8 cellular contexts compared by ENCODE assay signal in genomic region chr6:118551063-118551672, GRCh38. TPM values are rescaled to one million over a fixed set of nuclear protein-coding genes. Genes with fewer than 3 reads are reported as not detected.
A peak's percentile ranks its signal among the peaks of the same experiment; 100 is the strongest.
DNase-seq lines count a peak whose midpoint lies in the region; ATAC-seq lines count a peak whose summit lies in the region.

No MANE protein-coding gene starts in this region.

- no peaks in the 10 kb centered on the region for H3K9me3 ChIP-seq in GM23248 (ENCODE audit: low read depth)
- H3K9me3 ChIP-seq in SJCRH30 (replicated peaks), result no peaks in the 10 kb centered on the region

- H3K4me3 ChIP-seq in GM23248 (peak overlapping the region; percentile 49), SJCRH30 (no peak overlapping the region)

- H3K36me3 ChIP-seq in GM23248 (ENCODE audit: low read depth) (no peaks in the 10 kb centered on the region), SJCRH30 (no peaks in the 10 kb centered on the region)

- peak overlapping the region; percentile 75 for H3K4me2 ChIP-seq in GM23248 (ENCODE audit: unreplicated experiment)

- H3K9ac ChIP-seq in GM23248, result peak overlapping the region; percentile 61

- no peak overlapping the region for H2AFZ ChIP-seq in GM23248

- H3K36me3 Mint-ChIP-seq in activated T-cell treated with anti-CD3 and anti-CD28 coated beads, Interleukin-2, amount 50 U/mL, for 72 hours (ENCODE audit: insufficient read depth in 2 of 2), result peaks cover 0 to 1% of the 10 kb centered on the region in 2 donors
- peaks cover 0 to 15% of the 10 kb centered on the region in 2 donors for H3K36me3 Mint-ChIP-seq in naive B cell

- no peaks in the 10 kb centered on the region for H3K9me2 ChIP-seq in GM23248 (ENCODE audit: insufficient read depth)

- H3K27ac ChIP-seq in GM23248, result peak overlapping the region; percentile 75
- peak overlapping the region; percentile 4; the same call in 1 of the 2 replicates for H3K27ac ChIP-seq in SJCRH30

- DNase-seq in activated T-cell treated with anti-CD3 and anti-CD28 coated beads, Interleukin-2, amount 50 U/mL, for 72 hours, result peak; percentile 6 to 15
- DNase-seq in activated T-cell treated with anti-CD3 and anti-CD28 coated beads, Interleukin-2, amount 50 U/mL, for 1 hour, result no peak
- DNase-seq in GM23248 (peak; percentile 86), LHCN-M2 (ENCODE audit: low read depth) (peak; percentile 68), SJCRH30 (peak; percentile 24 to 72), epidermal melanocyte (ENCODE audit: insufficient read length, low spot score) (peak; percentile 35), naive B cell (peak; percentile 5), UCSD-AML1 (lab: John Stamatoyannopoulos, UW; ENCODE audit: unreplicated experiment) (no peak)

- peaks cover 74% of the 10 kb centered on the region for H3K79me2 ChIP-seq in GM23248 (ENCODE audit: insufficient read depth)

- H4K20me1 ChIP-seq in GM23248 (ENCODE audit: insufficient read depth), result no peaks in the 10 kb centered on the region

- no peaks in the 10 kb centered on the region for H3K27me3 Mint-ChIP-seq in activated T-cell treated with anti-CD3 and anti-CD28 coated beads, Interleukin-2, amount 50 U/mL, for 72 hours (ENCODE audit: low read depth)
- no peaks in the 10 kb centered on the region for H3K27me3 Mint-ChIP-seq in naive B cell

- H3K4me3 Mint-ChIP-seq in activated T-cell treated with anti-CD3 and anti-CD28 coated beads, Interleukin-2, amount 50 U/mL, for 72 hours, result no peak overlapping the region
- no peak overlapping the region for H3K4me3 Mint-ChIP-seq in naive B cell

- H3F3A ChIP-seq in GM23248 (ENCODE audit: insufficient read depth), result peaks cover 30% of the 10 kb centered on the region

- H3K4me1 ChIP-seq in GM23248 (ENCODE audit: insufficient read depth), result peaks cover 51% of the 10 kb centered on the region
- H3K4me1 ChIP-seq in SJCRH30, result peaks cover 9% of the 10 kb centered on the region; the same call in 1 of the 2 replicates

- 2% methylated on average over 2 of the region's 2 CpGs for WGBS in GM23248 (ENCODE audit: low coverage in 1 of 2, low lambda C conversion rate in 2 of 2, missing lambda C conversion rate in 2 of 2), 2 experiments

- ATAC-seq in activated T-cell treated with anti-CD3 and anti-CD28 coated beads, Interleukin-2, amount 50 U/mL, for 72 hours (replicated peaks in 1 of 2), result peak; percentile 68 to 72
- ATAC-seq in naive B cell (ENCODE audit: low read depth in 2 of 2), result peak; percentile 56 to 62

- H3K27me3 ChIP-seq in GM23248 (replicated peaks; ENCODE audit: insufficient read depth) (no peaks in the 10 kb centered on the region), SJCRH30 (no peaks in the 10 kb centered on the region)

- H3K9me3 Mint-ChIP-seq in activated T-cell treated with anti-CD3 and anti-CD28 coated beads, Interleukin-2, amount 50 U/mL, for 72 hours, result no peaks in the 10 kb centered on the region
- H3K9me3 Mint-ChIP-seq in naive B cell, result no peaks in the 10 kb centered on the region

- peak overlapping the region; percentile 72 for H3K27ac Mint-ChIP-seq in activated T-cell treated with anti-CD3 and anti-CD28 coated beads, Interleukin-2, amount 50 U/mL, for 72 hours
- peak overlapping the region in 1 of 6 donors; percentile 8 for H3K27ac Mint-ChIP-seq in naive B cell

- in situ Hi-C loops in GM23248 (cut with MboI), result no loop called here

- H3K4me1 Mint-ChIP-seq in activated T-cell treated with anti-CD3 and anti-CD28 coated beads, Interleukin-2, amount 50 U/mL, for 72 hours (ENCODE audit: low read depth), result peaks cover 39% of the 10 kb centered on the region
- H3K4me1 Mint-ChIP-seq in naive B cell, result peaks cover 4 to 9% (median 8%) of the 10 kb centered on the region in 3 donors

RNA-seq across cellular contexts. Expression of gene PLN, which starts 3.1 kb away (rescaled TPM):
- not detected for total RNA-seq in activated T-cell treated with anti-CD3 and anti-CD28 coated beads, Interleukin-2, amount 50 U/mL, for 72 hours
- not detected in 2 replicates for total RNA-seq in GM23248 (2014; rRNA removed; shearing (Covaris generic))
- polyA plus RNA-seq in GM23248 (2016; fragmentation: Nextera tagmentation; extraction: Ambion mirVana) (0.49 TPM in 1 of 2 replicates, not detected in the other), naive B cell (ENCODE audit: low read depth in 6 of 6) (under 1 TPM in 3 of 6 donors, not detected in 3; 0.13 to 0.29 (median 0.23) TPM)
- not detected in 2 replicates for total RNA-seq in LHCN-M2 (2014; rRNA removed)
- polyA plus RNA-seq in LHCN-M2 (2012), result 0.02 TPM
- total RNA-seq in SJCRH30 (2014; rRNA removed; shearing (Covaris generic)), result 0.45 and 0.48 TPM in 2 replicates

Comparison
In these comparisons a context has a peak if more than half of its experiments do, and no peak if none do; other contexts are left out.
1. DNase-seq: peak in activated T-cell treated with anti-CD3 and anti-CD28 coated beads, Interleukin-2, amount 50 U/mL, for 72 hours (2 of 2), GM23248 (single experiment), LHCN-M2 (single experiment), SJCRH30 (2 of 2), epidermal melanocyte (single experiment) and naive B cell (single experiment); none in activated T-cell treated with anti-CD3 and anti-CD28 coated beads, Interleukin-2, amount 50 U/mL, for 1 hour (single experiment) and UCSD-AML1 (single experiment).